19 cellular contexts compared by ENCODE assay signal in genomic region chr13:77846173-77846572, GRCh38.
DNase-seq lines count a peak whose midpoint lies in the region; ATAC-seq, FAIRE-seq and TF ChIP-seq lines count a peak whose summit lies in the region.
"Had no signal": no experiment of that assay in that cellular context is flagged by ENCODE, and none has a peak within 500 bp of the region (broad histone marks: within the 10 kb centered on the region; RNA-seq: fewer than 3 reads in every experiment).

No MANE protein-coding gene starts in this region.

- H3K36me3 ChIP-seq in neural progenitor cell (peaks cover 10% of the 10 kb centered on the region), mammary epithelial cell (ENCODE audit: insufficient read depth, low read length) (no peaks in the 10 kb centered on the region)

- H3K4me1 ChIP-seq in neural progenitor cell (no peaks in the 10 kb centered on the region), mammary epithelial cell (ENCODE audit: insufficient read depth, low read length) (no peaks in the 10 kb centered on the region)
- H3K4me1 ChIP-seq: psoas muscle had no signal

- no peaks in the 10 kb centered on the region for H3F3A ChIP-seq in neural progenitor cell (ENCODE audit: low read depth)

- no peaks in the 10 kb centered on the region for H3K79me2 ChIP-seq in neural progenitor cell (ENCODE audit: low read depth)
- H3K79me2 ChIP-seq in mammary epithelial cell (ENCODE audit: insufficient read depth, low read length) = no peaks in the 10 kb centered on the region

- CTCF ChIA-PET in mammary epithelial cell (lab: Charles Lee; ENCODE audit: low non-redundant PET) = no interaction called here

- peaks cover 9% of the 10 kb centered on the region for H3K9me3 Mint-ChIP-seq in neural progenitor cell

- H3K4me2 ChIP-seq in neural progenitor cell (no peak overlapping the region), mammary epithelial cell (ENCODE audit: insufficient read depth, low read depth, low read length) (no peak overlapping the region)
- H3K4me2 ChIP-seq: GM23338 had no signal

- H3K27ac Mint-ChIP-seq in neural progenitor cell = no peak overlapping the region
- H3K27ac Mint-ChIP-seq: activated T-helper 17 cell treated with anti-CD3 and anti-CD28 coated beads, Interleukin-2, amount 50 U/mL, for 72 hours; GM23338; T-helper 17 cell had no signal

- no peak overlapping the region for H3K27ac ChIP-seq in neural progenitor cell
- H3K27ac ChIP-seq in mammary epithelial cell (ENCODE audit: insufficient read depth, low read depth, low read length) = no peak overlapping the region
- H3K27ac ChIP-seq: HL-60, psoas muscle had no signal

- WGBS in mammary epithelial cell (ENCODE audit: low coverage, missing lambda C conversion rate) = 79% methylated on average over 1 of the region's 1 CpG

- no TSS peak for BruUV-seq in mammary epithelial cell (replicated peaks; lab: Mats Ljungman, UMichigan)

- H3K27me3 ChIP-seq in neural progenitor cell = no peaks in the 10 kb centered on the region
- no peaks in the 10 kb centered on the region for H3K27me3 ChIP-seq in mammary epithelial cell (ENCODE audit: insufficient read depth, low read length)

- intact Hi-C loops in mammary epithelial cell (cut with micrococcal nuclease) = no loop called here

- dilution Hi-C loops in mammary epithelial cell (cut with HindIII; ENCODE audit: low sequenced_read_pairs) = no loop called here

- no peaks in the 10 kb centered on the region for H3K27me3 Mint-ChIP-seq in neural progenitor cell (ENCODE audit: insufficient read depth, low read depth)
- H3K27me3 Mint-ChIP-seq: activated T-helper 17 cell treated with anti-CD3 and anti-CD28 coated beads, Interleukin-2, amount 50 U/mL, for 72 hours; T-helper 17 cell had no signal

- peaks cover 8% of the 10 kb centered on the region for H3K36me3 Mint-ChIP-seq in neural progenitor cell

- in situ Hi-C loops in mammary epithelial cell (cut with MboI; ENCODE audit: low sequenced_read_pairs in 2 of 2) = no loop called here

- peaks cover under 1% of the 10 kb centered on the region for H3K9me3 ChIP-seq in neural progenitor cell (ENCODE audit: low read depth)
- H3K9me3 ChIP-seq in mammary epithelial cell (replicated peaks; ENCODE audit: insufficient read depth, low read length) = no peaks in the 10 kb centered on the region

- no peaks in the 10 kb centered on the region for H4K20me1 ChIP-seq in neural progenitor cell (ENCODE audit: low read depth)
- H4K20me1 ChIP-seq in mammary epithelial cell (ENCODE audit: insufficient read depth, low read length) = no peaks in the 10 kb centered on the region

- no peak overlapping the region for H3K4me3 ChIP-seq in neural progenitor cell
- H3K4me3 ChIP-seq in mammary epithelial cell (replicated peaks in 1 of 3; ENCODE audit: insufficient read depth in 1 of 3, low read depth in 2 of 3, low read length in 3 of 3) = no peak overlapping the region
- H3K4me3 ChIP-seq: GM23338, psoas muscle had no signal

- H3K4me3 Mint-ChIP-seq in neural progenitor cell = no peak overlapping the region
- H3K4me3 Mint-ChIP-seq: activated T-helper 17 cell treated with anti-CD3 and anti-CD28 coated beads, Interleukin-2, amount 50 U/mL, for 72 hours; GM23338; T-helper 17 cell had no signal

- H3K4me1 Mint-ChIP-seq in neural progenitor cell = peaks cover 5% of the 10 kb centered on the region
- H3K4me1 Mint-ChIP-seq: activated T-helper 17 cell treated with anti-CD3 and anti-CD28 coated beads, Interleukin-2, amount 50 U/mL, for 72 hours; GM23338; T-helper 17 cell had no signal

- peak; percentile 18 for DNase-seq in CD1c-positive myeloid dendritic cell (ENCODE audit: extremely low spot score)
- no peak for DNase-seq in RCC 7860 (ENCODE audit: low spot score)
- no peak for DNase-seq in neural progenitor cell (ENCODE audit: low spot score)
- no peak for DNase-seq in GM03348 (ENCODE audit: low spot score)
- no peak for DNase-seq in mammary epithelial cell
- DNase-seq: ACHN, foreskin melanocyte, islet precursor cell, NCI-H2227 treated with DMSO at 0.1 percent for 48 hours, psoas muscle, T-helper 17 cell had no signal

- no peak for TF ChIP-seq CTCF in neural progenitor cell (IDR thresholded peaks at IDR 0.05)
- no peak for TF ChIP-seq CTCF in mammary epithelial cell (conservative IDR thresholded peaks at IDR 0.05 in 1 of 2, IDR thresholded peaks at IDR 0.05 in 1 of 2; ENCODE audit: extremely low read depth in 1 of 2, insufficient read depth in 1 of 2, low read depth in 1 of 2, low read length in 2 of 2)

- FAIRE-seq in RCC 7860 (lab: Jason Lieb, UNC) = no peak
- FAIRE-seq: urothelium cell line had no signal

- H2AFZ ChIP-seq in neural progenitor cell (replicated peaks) (no peak overlapping the region), mammary epithelial cell (ENCODE audit: low read depth, low read length) (no peak overlapping the region)
- H2AFZ ChIP-seq: GM23338 had no signal

- ATAC-seq in GM18909 (IDR thresholded peaks at IDR 0.05; ENCODE audit: poor library complexity, unreplicated experiment) (peak; percentile 84), HG02623 (IDR thresholded peaks at IDR 0.05; ENCODE audit: unreplicated experiment) (peak; percentile 53), HG03469 (IDR thresholded peaks at IDR 0.05; ENCODE audit: unreplicated experiment) (peak; percentile 80)
- ATAC-seq: activated T-helper 17 cell treated with anti-CD3 and anti-CD28 coated beads, Interleukin-2, amount 50 U/mL, for 72 hours; GM23338; Panc1; psoas muscle; T-helper 17 cell had no signal

- H3K9ac ChIP-seq in neural progenitor cell (no peak overlapping the region), mammary epithelial cell (ENCODE audit: insufficient read depth, low read length) (no peak overlapping the region)
